Comparison of ENCODE assay signal across 14 cellular contexts in the genomic region with DNA sequence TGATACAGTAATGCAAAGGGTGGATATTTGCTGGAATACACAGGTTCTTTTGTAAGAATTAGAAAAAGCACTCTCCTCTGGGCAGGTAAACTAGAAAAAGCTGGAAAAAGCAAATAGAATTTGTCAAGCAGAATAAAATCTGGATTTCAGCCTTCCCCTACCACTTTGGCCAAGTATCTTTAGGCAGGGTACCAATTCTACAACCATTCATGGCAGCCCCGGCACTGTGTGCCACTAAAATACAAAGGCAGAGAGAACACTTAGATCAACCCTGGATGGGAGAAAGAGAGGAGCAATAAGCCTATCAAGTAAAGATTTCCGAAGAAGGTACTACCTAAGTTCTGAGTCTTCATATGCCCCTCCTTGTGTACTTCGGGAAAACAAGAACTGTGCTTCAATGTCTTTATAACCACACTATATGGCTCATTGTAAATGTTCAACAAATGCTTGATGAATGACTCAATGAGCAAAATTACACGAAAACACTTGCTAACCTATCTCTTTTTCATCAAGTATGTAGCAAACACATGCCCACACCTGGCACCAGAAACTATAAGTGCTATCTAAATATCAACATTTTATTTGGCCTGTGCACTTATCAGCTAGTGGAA. TPM values are rescaled to one million over a fixed set of nuclear protein-coding genes. Genes with fewer than 3 reads are reported as not detected.
DNase-seq lines count a peak whose midpoint lies in the region; ATAC-seq and TF ChIP-seq lines count a peak whose summit lies in the region.
"Had no signal": no experiment of that assay in that cellular context is flagged by ENCODE, and none has a peak within 500 bp of the region (broad histone marks: within the 10 kb centered on the region; RNA-seq: fewer than 3 reads in every experiment).

No MANE protein-coding gene starts in this region.

- H3K4me3 ChIP-seq in OCI-LY7 (ENCODE audit: low read depth, low read length, poor library complexity, severe bottlenecking), result no peak overlapping the region
- no peak overlapping the region for H3K4me3 ChIP-seq in brain microvascular endothelial cell (ENCODE audit: low read depth, low read length)
- no peak overlapping the region for H3K4me3 ChIP-seq in stomach

- DNase-seq in activated CD4-positive, alpha-beta memory T cell treated with anti-CD3 and anti-CD28 coated beads for 36 hours, result no peak
- no peak for DNase-seq in activated CD4-positive, alpha-beta memory T cell treated with anti-CD3 and anti-CD28 coated beads, Interleukin-2, amount 10 ng/mL, durations not matched to agents 7 days and 5 days
- DNase-seq in OCI-LY7 (ENCODE audit: low spot score), result no peak
- peak; percentile 38 for DNase-seq in globus pallidus (ENCODE audit: low spot score)
- peak; percentile 44 for DNase-seq in pons (ENCODE audit: low spot score)
- DNase-seq in brain microvascular endothelial cell, result no peak
- no peak for DNase-seq in stomach
- DNase-seq: activated CD4-positive, alpha-beta T cell treated with anti-CD3 and anti-CD28 coated beads for 1 hour; Caco-2; KBM-7; NCI-H146; stimulated activated naive CD8-positive, alpha-beta T cell treated with anti-CD3 and anti-CD28 coated beads, Interleukin-15, Interleukin-2, amounts not matched to agents 100 U/mL and 50 U/mL, for 24 hours; T-helper 2 cell had no signal

- intact Hi-C loops in activated CD4-positive, alpha-beta memory T cell treated with anti-CD3 and anti-CD28 coated beads for 36 hours (cut with micrococcal nuclease), result loop anchor here (2.0 to 5.0 kb wide), 2 partner anchors 21 to 534 kb away; partner anchors contain the start of genes MSL2 and STAG1
- intact Hi-C loops in OCI-LY7 (cut with micrococcal nuclease; ENCODE audit: unreplicated experiment), result no loop called here
- intact Hi-C loops in stomach (cut with DNase I; ENCODE audit: low total_unique reads), result no loop called here

- peaks cover 26% of the 10 kb centered on the region for H4K20me1 ChIP-seq in OCI-LY7 (ENCODE audit: insufficient read depth, low read length)

- no peak for TF ChIP-seq CTCF in OCI-LY7 (conservative IDR thresholded peaks at IDR 0.05; ENCODE audit: low read length)
- no peak for TF ChIP-seq CTCF in brain microvascular endothelial cell (IDR thresholded peaks at IDR 0.05; ENCODE audit: low read depth, low read length, missing control alignments)
- TF ChIP-seq CTCF in stomach (IDR thresholded peaks at IDR 0.05), result no peak

- H2AFZ ChIP-seq in OCI-LY7 (ENCODE audit: low read length), result no peak overlapping the region

- H3K27ac ChIP-seq in OCI-LY7 (ENCODE audit: low read depth, low read length, poor library complexity, severe bottlenecking), result no peak overlapping the region
- H3K27ac ChIP-seq in brain microvascular endothelial cell, result no peak overlapping the region
- no peak overlapping the region for H3K27ac ChIP-seq in stomach

- peaks cover 66% of the 10 kb centered on the region for H3K4me1 Mint-ChIP-seq in activated CD4-positive, alpha-beta memory T cell treated with anti-CD3 and anti-CD28 coated beads for 36 hours (ENCODE audit: low read depth)
- peaks cover 42% of the 10 kb centered on the region for H3K4me1 Mint-ChIP-seq in activated CD4-positive, alpha-beta memory T cell treated with anti-CD3 and anti-CD28 coated beads, Interleukin-2, amount 10 ng/mL, durations not matched to agents 7 days and 5 days

- H3K4me1 ChIP-seq in OCI-LY7 (ENCODE audit: insufficient read depth, low read length, poor library complexity, severe bottlenecking) (peaks cover 26% of the 10 kb centered on the region), stomach (peaks cover 5 to 79% (median 55%) of the 10 kb centered on the region in 4 donors)

- H3K27me3 Mint-ChIP-seq in activated CD4-positive, alpha-beta memory T cell treated with anti-CD3 and anti-CD28 coated beads for 36 hours, result no peaks in the 10 kb centered on the region
- H3K27me3 Mint-ChIP-seq in activated CD4-positive, alpha-beta memory T cell treated with anti-CD3 and anti-CD28 coated beads, Interleukin-2, amount 10 ng/mL, durations not matched to agents 7 days and 5 days, result no peaks in the 10 kb centered on the region

- 59 to 75% (median 64%) methylated on average over 4 of the region's 4 CpGs for WGBS in stomach, 5 donors

- H3K9me3 ChIP-seq in OCI-LY7 (ENCODE audit: low read length) (no peaks in the 10 kb centered on the region), stomach (no peaks in the 10 kb centered on the region)
- H3K9me3 ChIP-seq: Caco-2 had no signal

- peak overlapping the region; percentile 27 for H3K4me2 ChIP-seq in OCI-LY7 (ENCODE audit: low read length)

- TF ChIP-seq POLR2A in stomach (IDR thresholded peaks at IDR 0.05), result no peak

- no peaks in the 10 kb centered on the region for H3K9me3 Mint-ChIP-seq in activated CD4-positive, alpha-beta memory T cell treated with anti-CD3 and anti-CD28 coated beads for 36 hours
- no peaks in the 10 kb centered on the region for H3K9me3 Mint-ChIP-seq in activated CD4-positive, alpha-beta memory T cell treated with anti-CD3 and anti-CD28 coated beads, Interleukin-2, amount 10 ng/mL, durations not matched to agents 7 days and 5 days

- peaks cover 99% of the 10 kb centered on the region for H3K79me2 ChIP-seq in OCI-LY7 (ENCODE audit: insufficient read depth, low read depth, low read length)

- no peaks in the 10 kb centered on the region for H3K9me2 ChIP-seq in OCI-LY7 (ENCODE audit: insufficient read depth, low read length)

- H3K27me3 ChIP-seq in brain microvascular endothelial cell (replicated peaks) (no peaks in the 10 kb centered on the region), stomach (no peaks in the 10 kb centered on the region)

- BruUV-seq in OCI-LY7 (replicated peaks; lab: Mats Ljungman, UMichigan), result TSS peak; percentile 9

- no peak for TF ChIP-seq EP300 in stomach (IDR thresholded peaks at IDR 0.05)

- H3K36me3 ChIP-seq in OCI-LY7 (ENCODE audit: insufficient read depth, low read length), result peaks cover 2% of the 10 kb centered on the region; the same call in 1 of the 2 replicates
- no peaks in the 10 kb centered on the region for H3K36me3 ChIP-seq in brain microvascular endothelial cell (replicated peaks)
- peaks cover 0 to 3% (median under 1%) of the 10 kb centered on the region in 4 donors for H3K36me3 ChIP-seq in stomach

- no peak overlapping the region for H3K4me3 Mint-ChIP-seq in activated CD4-positive, alpha-beta memory T cell treated with anti-CD3 and anti-CD28 coated beads for 36 hours
- no peak overlapping the region for H3K4me3 Mint-ChIP-seq in activated CD4-positive, alpha-beta memory T cell treated with anti-CD3 and anti-CD28 coated beads, Interleukin-2, amount 10 ng/mL, durations not matched to agents 7 days and 5 days

- CTCF ChIA-PET in activated CD4-positive, alpha-beta memory T cell treated with anti-CD3 and anti-CD28 coated beads for 36 hours (lab: Charles Lee), result interaction anchor here (4.0 kb wide), 1 partner anchor 21 kb away, joined by 20 read pairs; the partner anchor contains the start of gene STAG1
- CTCF ChIA-PET in activated CD4-positive, alpha-beta memory T cell treated with anti-CD3 and anti-CD28 coated beads, Interleukin-2, amount 10 ng/mL, durations not matched to agents 7 days and 5 days (lab: Charles Lee), result interaction anchor here (1.1 kb wide), 1 partner anchor 21 kb away, joined by 3 read pairs; the partner anchor contains the start of gene STAG1
- CTCF ChIA-PET in OCI-LY7 (lab: Charles Lee; ENCODE audit: unreplicated experiment), result no interaction called here

- ATAC-seq in GM18517 (IDR thresholded peaks at IDR 0.05; ENCODE audit: unreplicated experiment), result no peak

- in situ Hi-C loops in brain microvascular endothelial cell (cut with HindIII; ENCODE audit: low pct_ligation_motif_present, low sequenced_read_pairs), result loop anchor here (25.0 kb wide), 1 partner anchor 644 kb away; no protein-coding TSS in a partner anchor

- H3K36me3 Mint-ChIP-seq in activated CD4-positive, alpha-beta memory T cell treated with anti-CD3 and anti-CD28 coated beads for 36 hours, result peaks cover under 1% of the 10 kb centered on the region
- H3K36me3 Mint-ChIP-seq in activated CD4-positive, alpha-beta memory T cell treated with anti-CD3 and anti-CD28 coated beads, Interleukin-2, amount 10 ng/mL, durations not matched to agents 7 days and 5 days (ENCODE audit: low read depth), result peaks cover under 1% of the 10 kb centered on the region

- POLR2A ChIA-PET in activated CD4-positive, alpha-beta memory T cell treated with anti-CD3 and anti-CD28 coated beads for 36 hours (lab: Charles Lee), result interaction anchor here (1.6 kb wide), 1 partner anchor 21 kb away, joined by 6 read pairs; the partner anchor contains the start of gene STAG1
- POLR2A ChIA-PET in activated CD4-positive, alpha-beta memory T cell treated with anti-CD3 and anti-CD28 coated beads, Interleukin-2, amount 10 ng/mL, durations not matched to agents 7 days and 5 days (lab: Charles Lee), result interaction anchor here (1.2 kb wide), 1 partner anchor 21 kb away, joined by 3 read pairs; the partner anchor contains the start of gene STAG1
- POLR2A ChIA-PET in OCI-LY7 (lab: Charles Lee), result interaction anchor here (0.8 kb wide), 1 partner anchor 14 kb away, joined by 6 read pairs; no protein-coding TSS in a partner anchor

- peak overlapping the region; percentile 39 for H3K27ac Mint-ChIP-seq in activated CD4-positive, alpha-beta memory T cell treated with anti-CD3 and anti-CD28 coated beads for 36 hours
- no peak overlapping the region for H3K27ac Mint-ChIP-seq in activated CD4-positive, alpha-beta memory T cell treated with anti-CD3 and anti-CD28 coated beads, Interleukin-2, amount 10 ng/mL, durations not matched to agents 7 days and 5 days

RNA-seq across cellular contexts. Expression of gene STAG1, which starts 20.8 kb away (rescaled TPM):
- total RNA-seq in activated CD4-positive, alpha-beta memory T cell treated with anti-CD3 and anti-CD28 coated beads for 36 hours, result 10 to 100 TPM; 30.6 to 32.3 TPM
- 10 to 100 TPM; 34.1 to 36.2 TPM for total RNA-seq in activated CD4-positive, alpha-beta memory T cell treated with anti-CD3 and anti-CD28 coated beads, Interleukin-2, amount 10 ng/mL, durations not matched to agents 7 days and 5 days
- total RNA-seq in OCI-LY7 (2014; rRNA removed; shearing (Covaris generic)), result 30.7 and 32.8 TPM in 2 replicates
- 46.6 and 49.9 TPM in 2 replicates for total RNA-seq in OCI-LY7 (2022)
- 100 to 1,000 TPM in 1 of 5 donors, 10 to 100 TPM in 4; 28.1 to 105 (median 49.2) TPM for total RNA-seq in stomach
- 1 to 10 TPM; 7.5 to 8.1 (median 8.1) TPM for polyA plus RNA-seq in stomach

Comparison
In these comparisons a context has a peak if more than half of its experiments do, and no peak if none do; other contexts are left out.
1. DNase-seq: peak in globus pallidus (single experiment) and pons (single experiment); none in activated CD4-positive, alpha-beta memory T cell treated with anti-CD3 and anti-CD28 coated beads for 36 hours (single experiment), activated CD4-positive, alpha-beta memory T cell treated with anti-CD3 and anti-CD28 coated beads, Interleukin-2, amount 10 ng/mL, durations not matched to agents 7 days and 5 days (single experiment), OCI-LY7 (single experiment), brain microvascular endothelial cell (single experiment) and stomach (single experiment).